In genomic region chr2:113240150-113240914, GRCh38 we compare ENCODE assay signal across 9 cellular contexts. TPM values are rescaled to one million over a fixed set of nuclear protein-coding genes. Genes with fewer than 3 reads are reported as not detected.
DNase-seq lines count a peak whose midpoint lies in the region; ATAC-seq and TF ChIP-seq lines count a peak whose summit lies in the region.
"Had no signal": no experiment of that assay in that cellular context is flagged by ENCODE, and none has a peak within 500 bp of the region (broad histone marks: within the 10 kb centered on the region; RNA-seq: fewer than 3 reads in every experiment).

No MANE protein-coding gene starts in this region.

- ATAC-seq in HG02852 (IDR thresholded peaks at IDR 0.05; ENCODE audit: unreplicated experiment), result no peak

- no peak for TF ChIP-seq EP300 in stomach (IDR thresholded peaks at IDR 0.05)

- TF ChIP-seq CTCF in Caco-2 (IDR thresholded peaks at IDR 0.05; ENCODE audit: insufficient read depth in 1 of 2, low read depth in 1 of 2, low read length in 1 of 2, severe bottlenecking in 1 of 2, unreplicated experiment in 1 of 2) (no peak), astrocyte of the cerebellum (IDR thresholded peaks at IDR 0.05; ENCODE audit: low read depth, low read length, missing control alignments) (no peak), stomach (IDR thresholded peaks at IDR 0.05) (no peak)

- no peaks in the 10 kb centered on the region for H3K27me3 Mint-ChIP-seq in Caco-2 (ENCODE audit: insufficient read depth, unreplicated experiment)

- H3K27ac Mint-ChIP-seq in Caco-2 (ENCODE audit: unreplicated experiment), result peak overlapping the region; percentile 71

- in situ Hi-C loops in astrocyte of the cerebellum (cut with HindIII; ENCODE audit: low sequenced_read_pairs), result no loop called here

- DNase-seq in Caco-2 (no peak), NCI-H1105 (lab: John Stamatoyannopoulos, UW) (peak; percentile 34), astrocyte of the cerebellum (ENCODE audit: low read depth) (peak; percentile 84), inferior parietal cortex (ENCODE audit: extremely low spot score) (peak; percentile 65), stomach (peak; percentile 92), SIG-M5 treated with dmso at 0.1 percent for 504 hours (lab: John Stamatoyannopoulos, UW; ENCODE audit: unreplicated experiment) (no peak), islet precursor cell (no peak)

- intact Hi-C loops in Caco-2 (cut with micrococcal nuclease; ENCODE audit: unreplicated experiment), result no loop called here
- intact Hi-C loops in stomach (cut with DNase I; ENCODE audit: low total_unique reads), result no loop called here

- H3K4me1 Mint-ChIP-seq in Caco-2 (ENCODE audit: low read depth, unreplicated experiment), result peaks cover 35% of the 10 kb centered on the region
- H3K4me1 Mint-ChIP-seq: IgD-negative memory B cell had no signal

- peak overlapping the region; percentile 23 for H3K4me3 Mint-ChIP-seq in Caco-2 (ENCODE audit: unreplicated experiment)
- H3K4me3 Mint-ChIP-seq: IgD-negative memory B cell had no signal

- H3K27me3 ChIP-seq in Caco-2 (replicated peaks; ENCODE audit: control insufficient read depth, insufficient read depth, low read length), result no peaks in the 10 kb centered on the region
- no peaks in the 10 kb centered on the region for H3K27me3 ChIP-seq in stomach

- H3K36me3 ChIP-seq in Caco-2 (ENCODE audit: control insufficient read depth, insufficient read depth, low read length), result peaks cover 13% of the 10 kb centered on the region
- no peaks in the 10 kb centered on the region for H3K36me3 ChIP-seq in stomach

- H3K36me3 Mint-ChIP-seq in Caco-2 (ENCODE audit: insufficient read depth, unreplicated experiment), result peaks cover 92% of the 10 kb centered on the region

- no peaks in the 10 kb centered on the region for H3K9me3 Mint-ChIP-seq in Caco-2 (ENCODE audit: unreplicated experiment)
- H3K9me3 Mint-ChIP-seq: IgD-negative memory B cell had no signal

- peak overlapping the region; percentile 44 to 83 (median 73) for H3K27ac ChIP-seq in stomach

- H3K9me3 ChIP-seq in Caco-2 (no peaks in the 10 kb centered on the region), stomach (no peaks in the 10 kb centered on the region)

- no peak for TF ChIP-seq POLR2A in stomach (IDR thresholded peaks at IDR 0.05)

- POLR2A ChIA-PET in Caco-2 (lab: Charles Lee), result interaction anchor here (0.9 to 1.6 kb wide), 2 partner anchors 9 to 41 kb away, joined by 3 to 4 read pairs; no protein-coding TSS in a partner anchor

- 19 to 30% (median 28%) methylated on average over 15 of the region's 15 CpGs for WGBS in stomach, 5 donors

- H3K4me3 ChIP-seq in Caco-2 (ENCODE audit: low read depth, low read length), result no peak overlapping the region
- no peak overlapping the region for H3K4me3 ChIP-seq in astrocyte of the cerebellum (ENCODE audit: low read depth, low read length)
- H3K4me3 ChIP-seq in stomach, result no peak overlapping the region

- peaks cover 46% of the 10 kb centered on the region for H3K4me1 ChIP-seq in Caco-2
- peaks cover 19 to 37% (median 31%) of the 10 kb centered on the region in 4 donors for H3K4me1 ChIP-seq in stomach

- BruUV-seq in Caco-2 (replicated peaks; lab: Mats Ljungman, UMichigan), result no TSS peak

- CTCF ChIA-PET in Caco-2 (lab: Charles Lee), result interaction anchor here (0.8 to 2.4 kb wide), 4 partner anchors 9 to 130 kb away, joined by 3 to 15 read pairs (median 4); no protein-coding TSS in a partner anchor

RNA-seq across cellular contexts. Expression of gene PAX8, which starts 38.4 kb away (rescaled TPM):
- 7.5 and 7.7 TPM in 2 replicates for total RNA-seq in Caco-2 (2022)
- 1 to 10 TPM in 2 of 5 donors, not detected in 3; 4.0 to 6.5 TPM for total RNA-seq in stomach
- polyA plus RNA-seq in stomach, result 1 to 10 TPM in 1 of 3 donors, under 1 TPM in 2; 0.28 to 1.1 (median 0.50) TPM

Comparison
In these comparisons a context has a peak if more than half of its experiments do, and no peak if none do; other contexts are left out.
1. DNase-seq: peak in NCI-H1105 (single experiment), astrocyte of the cerebellum (single experiment), inferior parietal cortex (single experiment) and stomach (single experiment); none in Caco-2 (0 of 2), SIG-M5 treated with dmso at 0.1 percent for 504 hours (single experiment) and islet precursor cell (single experiment).